ENCODE assay signal across 8 cellular contexts in the genomic region with DNA sequence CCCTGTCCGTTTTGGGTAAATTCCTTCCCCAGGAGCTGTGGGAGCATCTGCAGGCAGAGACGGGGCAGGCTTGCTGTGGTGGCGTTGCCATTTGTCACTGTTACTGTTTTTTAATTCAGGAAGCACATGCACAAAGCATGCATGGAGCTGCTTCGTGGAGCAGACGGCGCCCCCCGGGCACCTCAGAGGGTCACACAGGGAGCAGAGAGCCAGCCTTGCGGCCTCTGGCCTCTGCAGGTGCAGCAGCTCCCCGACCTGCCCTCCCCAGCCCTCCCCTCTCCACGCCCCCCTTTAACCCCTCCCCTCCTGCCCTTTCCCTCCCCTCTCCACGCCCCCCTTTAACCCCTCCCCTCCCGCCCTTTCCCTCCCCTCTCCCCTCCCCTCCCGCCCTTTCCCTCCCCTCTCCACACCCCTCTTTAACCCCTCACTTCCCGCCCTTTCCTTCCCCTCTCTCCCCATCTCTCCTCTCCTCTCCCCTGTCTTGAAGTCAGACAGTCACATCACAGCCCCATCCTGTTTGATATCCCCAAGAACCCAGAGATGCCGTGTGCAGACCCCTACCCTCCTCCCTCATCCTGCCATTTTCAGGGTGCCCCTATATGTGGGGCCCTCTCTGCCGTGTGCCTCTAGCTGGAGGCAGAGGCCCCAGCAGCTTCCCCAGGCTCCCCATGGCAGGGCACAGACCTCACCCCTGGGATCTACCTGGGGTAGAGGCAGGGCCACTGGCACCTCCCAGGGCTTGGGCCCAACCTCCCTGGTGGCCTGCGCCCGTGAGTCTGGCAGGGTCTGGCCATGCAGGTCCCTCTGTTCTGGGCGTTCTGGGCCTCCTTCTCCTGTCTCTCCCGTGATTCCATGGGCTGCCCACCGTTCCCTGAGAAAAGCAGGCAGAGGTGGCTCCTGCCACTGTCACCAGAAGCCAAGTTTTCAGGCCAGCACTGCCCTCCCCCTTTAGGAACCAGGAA. TPM values are rescaled to one million over a fixed set of nuclear protein-coding genes. Genes with fewer than 3 reads are reported as not detected.
A peak's percentile ranks its signal among the peaks of the same experiment; 100 is the strongest.
DNase-seq lines count a peak whose midpoint lies in the region; ATAC-seq and TF ChIP-seq lines count a peak whose summit lies in the region.

No MANE protein-coding gene starts in this region.

- in situ Hi-C loops in HAP-1 (cut with MboI; ENCODE audit: low sequenced_read_pairs): no loop called here

- H3K27me3 Mint-ChIP-seq in brain: no peaks in the 10 kb centered on the region

- H3K4me3 Mint-ChIP-seq in brain: no peak overlapping the region

- H3K9me3 ChIP-seq in HAP-1 (no peaks in the 10 kb centered on the region), stomach smooth muscle (ENCODE audit: control insufficient read depth in 2 of 2, low read length in 2 of 2) (no peaks in the 10 kb centered on the region)

- intact Hi-C loops in left colon (cut with DNase I, micrococcal nuclease): no loop called here

- peak overlapping the region; percentile 37 for H3K27ac ChIP-seq in stomach smooth muscle (ENCODE audit: low read length)

- peak; percentile 47 for DNase-seq in AG10803 (ENCODE audit: low read depth)
- DNase-seq in HAP-1 (ENCODE audit: low spot score in 2 of 2): peak; percentile 46 to 84
- DNase-seq in SW480 (ENCODE audit: low spot score): peak; percentile 65
- peak; percentile 48 to 58 for DNase-seq in left colon
- DNase-seq in NCI-H128 (lab: John Stamatoyannopoulos, UW; ENCODE audit: unreplicated experiment): no peak

- no peaks in the 10 kb centered on the region for H3K36me3 Mint-ChIP-seq in brain

- no peaks in the 10 kb centered on the region for H3K9me3 Mint-ChIP-seq in brain

- H3K36me3 ChIP-seq in HAP-1 (replicated peaks): no peaks in the 10 kb centered on the region
- no peaks in the 10 kb centered on the region for H3K36me3 ChIP-seq in stomach smooth muscle (ENCODE audit: control insufficient read depth in 2 of 2, insufficient read depth in 2 of 2, low read length in 2 of 2)

- no peak overlapping the region for H3K9ac ChIP-seq in stomach smooth muscle (ENCODE audit: low read length in 2 of 2)

- H3K4me3 ChIP-seq in AG10803 (ENCODE audit: low read length) (no peak overlapping the region), HAP-1 (no peak overlapping the region), stomach smooth muscle (ENCODE audit: low read length in 2 of 2) (peak overlapping the region in 1 of 2 donors; percentile 15)

- TF ChIP-seq CTCF in AG10803 (conservative IDR thresholded peaks at IDR 0.05; ENCODE audit: low read length) (no peak), brain (conservative IDR thresholded peaks at IDR 0.05) (no peak)

- peaks cover 66% of the 10 kb centered on the region for H3K4me1 Mint-ChIP-seq in brain

- peaks cover 17% of the 10 kb centered on the region for H3K4me1 ChIP-seq in HAP-1
- H3K4me1 ChIP-seq in stomach smooth muscle (ENCODE audit: control insufficient read depth, insufficient read depth, low read length): peaks cover 33% of the 10 kb centered on the region

- ATAC-seq in left colon (peak; percentile 56), HG03565 (IDR thresholded peaks at IDR 0.05; ENCODE audit: unreplicated experiment) (no peak)

- peak overlapping the region in 3 of 5 experiments; percentile 43 to 84 (median 77) for H3K27ac Mint-ChIP-seq in brain

- H3K27me3 ChIP-seq in HAP-1 (ENCODE audit: low read depth) (no peaks in the 10 kb centered on the region), stomach smooth muscle (ENCODE audit: control insufficient read depth in 1 of 2, insufficient read depth in 2 of 2, low read length in 2 of 2) (peaks cover 3 to 20% of the 10 kb centered on the region in 2 donors)

RNA-seq across cellular contexts. Expression of gene UBAC1, which starts 29.6 kb away (rescaled TPM):
- 80.4 TPM for polyA plus RNA-seq in brain (ENCODE audit: insufficient read depth, low read depth, low replicate concordance)
- total RNA-seq in left colon: 10 to 100 TPM; 63.0 to 64.8 TPM
